1 cellular context compared by ENCODE assay signal in the genomic region with DNA sequence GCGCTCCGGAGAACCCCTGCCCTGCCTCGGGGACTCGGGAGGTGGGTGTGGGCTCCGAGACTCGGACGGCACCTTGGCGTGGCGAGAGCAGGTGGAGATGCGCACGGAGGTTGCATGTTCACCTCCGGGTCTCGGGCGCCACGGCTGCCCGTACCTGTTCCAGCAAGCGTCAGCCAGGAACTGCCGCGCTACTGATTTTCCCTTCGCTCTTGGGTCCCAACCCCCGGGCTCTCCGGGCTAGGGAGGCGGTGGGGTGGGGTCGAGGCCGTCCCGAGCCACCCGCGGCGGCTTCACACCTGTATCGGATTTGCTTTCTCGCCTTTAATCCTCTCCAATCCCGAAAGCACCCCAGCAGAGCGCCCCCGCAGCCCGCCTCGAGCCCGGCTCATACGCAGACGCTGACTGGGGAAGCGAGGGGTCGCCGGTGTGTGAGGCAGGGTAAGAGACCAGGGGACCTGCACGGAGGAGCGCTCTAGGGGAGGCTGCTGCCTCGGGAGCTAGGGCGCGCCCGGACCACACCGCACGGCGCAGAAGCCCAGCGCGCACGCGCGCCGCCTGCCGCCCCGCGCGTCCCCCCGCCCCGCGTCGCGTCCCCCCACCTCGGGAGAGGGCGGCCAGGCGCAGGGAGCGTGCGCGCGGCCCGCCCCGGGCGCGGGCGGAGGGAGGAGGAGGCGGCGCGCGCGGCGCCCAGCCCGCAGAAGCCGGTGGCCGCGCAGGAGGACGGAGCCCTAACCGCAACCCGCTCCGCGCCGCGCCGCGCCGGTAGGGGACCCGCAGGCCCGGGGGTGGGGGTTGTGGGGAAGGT.
A peak's percentile ranks its signal among the peaks of the same experiment; 100 is the strongest.
TF ChIP-seq lines count a peak whose summit lies in the region.

A gene with protein sequence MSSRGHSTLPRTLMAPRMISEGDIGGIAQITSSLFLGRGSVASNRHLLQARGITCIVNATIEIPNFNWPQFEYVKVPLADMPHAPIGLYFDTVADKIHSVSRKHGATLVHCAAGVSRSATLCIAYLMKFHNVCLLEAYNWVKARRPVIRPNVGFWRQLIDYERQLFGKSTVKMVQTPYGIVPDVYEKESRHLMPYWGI (plus strand): TSS at position 695 of the 805 bp plus-strand sequence. CDS start 22,382 bp downstream, outside the sequence.

TF ChIP-seq in HEK293, 187 proteins besides CTCF, POLR2A, EP300 and RAD21 (continued from another document and continues in another):
- TF ChIP-seq ZXDB (tag by site-specific recombination; IDR thresholded peaks at IDR 0.05) (peak; percentile 47; the same call in 1 of the 2 replicates), ZNF548 (tag by site-specific recombination; IDR thresholded peaks at IDR 0.05) (no peak), ZNF530 (tag by site-specific recombination; IDR thresholded peaks at IDR 0.05; ENCODE audit: low read depth) (no peak), ZBTB1 (tag by site-specific recombination; IDR thresholded peaks at IDR 0.05) (no peak), ZNF621 (tag by site-specific recombination; IDR thresholded peaks at IDR 0.05) (no peak), ZNF501 (tag by site-specific recombination; IDR thresholded peaks at IDR 0.05) (0 out of 2 replicates have a peak, but pooled peaks have one; percentile 38), ZNF791 (tag by site-specific recombination; IDR thresholded peaks at IDR 0.05) (no peak), PRDM1 (tag by site-specific recombination; IDR thresholded peaks at IDR 0.05) (no peak), ZFP41 (tag by site-specific recombination; IDR thresholded peaks at IDR 0.05; ENCODE audit: borderline replicate concordance) (no peak), ZNF10 (tag by site-specific recombination; IDR thresholded peaks at IDR 0.05) (no peak), GLIS2 (tag by site-specific recombination; IDR thresholded peaks at IDR 0.05) (peak; percentile 99), ZNF785 (tag by site-specific recombination; IDR thresholded peaks at IDR 0.05) (no peak), SCRT1 (tag by site-specific recombination; IDR thresholded peaks at IDR 0.05; ENCODE audit: borderline replicate concordance) (no peak), ZBTB48 (tag by site-specific recombination; IDR thresholded peaks at IDR 0.05) (peak; percentile 83; the same call in 1 of the 2 replicates), GLI4 (tag by site-specific recombination; IDR thresholded peaks at IDR 0.05) (no peak), ZNF433 (tag by site-specific recombination; IDR thresholded peaks at IDR 0.05; ENCODE audit: low read depth) (no peak), ZNF24 (tag by site-specific recombination; IDR thresholded peaks at IDR 0.05) (no peak)
- TF ChIP-seq, protein P1, sequence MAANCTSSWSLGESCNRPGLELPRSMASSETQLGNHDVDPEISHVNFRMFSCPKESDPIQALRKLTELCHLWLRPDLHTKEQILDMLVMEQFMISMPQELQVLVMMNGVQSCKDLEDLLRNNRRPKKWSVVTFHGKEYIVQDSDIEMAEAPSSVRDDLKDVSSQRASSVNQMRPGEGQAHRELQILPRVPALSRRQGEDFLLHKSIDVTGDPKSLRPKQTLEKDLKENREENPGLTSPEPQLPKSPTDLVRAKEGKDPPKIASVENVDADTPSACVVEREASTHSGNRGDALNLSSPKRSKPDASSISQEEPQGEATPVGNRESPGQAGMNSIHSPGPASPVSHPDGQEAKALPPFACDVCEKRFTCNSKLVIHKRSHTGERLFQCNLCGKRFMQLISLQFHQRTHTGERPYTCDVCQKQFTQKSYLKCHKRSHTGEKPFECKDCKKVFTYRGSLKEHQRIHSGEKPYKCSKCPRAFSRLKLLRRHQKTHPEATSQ (tag by site-specific recombination; IDR thresholded peaks at IDR 0.05), result no peak
- TF ChIP-seq, protein P2, sequence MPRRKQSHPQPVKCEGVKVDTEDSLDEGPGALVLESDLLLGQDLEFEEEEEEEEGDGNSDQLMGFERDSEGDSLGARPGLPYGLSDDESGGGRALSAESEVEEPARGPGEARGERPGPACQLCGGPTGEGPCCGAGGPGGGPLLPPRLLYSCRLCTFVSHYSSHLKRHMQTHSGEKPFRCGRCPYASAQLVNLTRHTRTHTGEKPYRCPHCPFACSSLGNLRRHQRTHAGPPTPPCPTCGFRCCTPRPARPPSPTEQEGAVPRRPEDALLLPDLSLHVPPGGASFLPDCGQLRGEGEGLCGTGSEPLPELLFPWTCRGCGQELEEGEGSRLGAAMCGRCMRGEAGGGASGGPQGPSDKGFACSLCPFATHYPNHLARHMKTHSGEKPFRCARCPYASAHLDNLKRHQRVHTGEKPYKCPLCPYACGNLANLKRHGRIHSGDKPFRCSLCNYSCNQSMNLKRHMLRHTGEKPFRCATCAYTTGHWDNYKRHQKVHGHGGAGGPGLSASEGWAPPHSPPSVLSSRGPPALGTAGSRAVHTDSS (tag by site-specific recombination; IDR thresholded peaks at IDR 0.05), result no peak
- TF ChIP-seq, protein P3, sequence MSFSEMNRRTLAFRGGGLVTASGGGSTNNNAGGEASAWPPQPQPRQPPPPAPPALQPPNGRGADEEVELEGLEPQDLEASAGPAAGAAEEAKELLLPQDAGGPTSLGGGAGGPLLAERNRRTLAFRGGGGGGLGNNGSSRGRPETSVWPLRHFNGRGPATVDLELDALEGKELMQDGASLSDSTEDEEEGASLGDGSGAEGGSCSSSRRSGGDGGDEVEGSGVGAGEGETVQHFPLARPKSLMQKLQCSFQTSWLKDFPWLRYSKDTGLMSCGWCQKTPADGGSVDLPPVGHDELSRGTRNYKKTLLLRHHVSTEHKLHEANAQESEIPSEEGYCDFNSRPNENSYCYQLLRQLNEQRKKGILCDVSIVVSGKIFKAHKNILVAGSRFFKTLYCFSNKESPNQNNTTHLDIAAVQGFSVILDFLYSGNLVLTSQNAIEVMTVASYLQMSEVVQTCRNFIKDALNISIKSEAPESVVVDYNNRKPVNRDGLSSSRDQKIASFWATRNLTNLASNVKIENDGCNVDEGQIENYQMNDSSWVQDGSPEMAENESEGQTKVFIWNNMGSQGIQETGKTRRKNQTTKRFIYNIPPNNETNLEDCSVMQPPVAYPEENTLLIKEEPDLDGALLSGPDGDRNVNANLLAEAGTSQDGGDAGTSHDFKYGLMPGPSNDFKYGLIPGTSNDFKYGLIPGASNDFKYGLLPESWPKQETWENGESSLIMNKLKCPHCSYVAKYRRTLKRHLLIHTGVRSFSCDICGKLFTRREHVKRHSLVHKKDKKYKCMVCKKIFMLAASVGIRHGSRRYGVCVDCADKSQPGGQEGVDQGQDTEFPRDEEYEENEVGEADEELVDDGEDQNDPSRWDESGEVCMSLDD (tag by site-specific recombination; IDR thresholded peaks at IDR 0.05), result no peak
- TF ChIP-seq, protein P4, sequence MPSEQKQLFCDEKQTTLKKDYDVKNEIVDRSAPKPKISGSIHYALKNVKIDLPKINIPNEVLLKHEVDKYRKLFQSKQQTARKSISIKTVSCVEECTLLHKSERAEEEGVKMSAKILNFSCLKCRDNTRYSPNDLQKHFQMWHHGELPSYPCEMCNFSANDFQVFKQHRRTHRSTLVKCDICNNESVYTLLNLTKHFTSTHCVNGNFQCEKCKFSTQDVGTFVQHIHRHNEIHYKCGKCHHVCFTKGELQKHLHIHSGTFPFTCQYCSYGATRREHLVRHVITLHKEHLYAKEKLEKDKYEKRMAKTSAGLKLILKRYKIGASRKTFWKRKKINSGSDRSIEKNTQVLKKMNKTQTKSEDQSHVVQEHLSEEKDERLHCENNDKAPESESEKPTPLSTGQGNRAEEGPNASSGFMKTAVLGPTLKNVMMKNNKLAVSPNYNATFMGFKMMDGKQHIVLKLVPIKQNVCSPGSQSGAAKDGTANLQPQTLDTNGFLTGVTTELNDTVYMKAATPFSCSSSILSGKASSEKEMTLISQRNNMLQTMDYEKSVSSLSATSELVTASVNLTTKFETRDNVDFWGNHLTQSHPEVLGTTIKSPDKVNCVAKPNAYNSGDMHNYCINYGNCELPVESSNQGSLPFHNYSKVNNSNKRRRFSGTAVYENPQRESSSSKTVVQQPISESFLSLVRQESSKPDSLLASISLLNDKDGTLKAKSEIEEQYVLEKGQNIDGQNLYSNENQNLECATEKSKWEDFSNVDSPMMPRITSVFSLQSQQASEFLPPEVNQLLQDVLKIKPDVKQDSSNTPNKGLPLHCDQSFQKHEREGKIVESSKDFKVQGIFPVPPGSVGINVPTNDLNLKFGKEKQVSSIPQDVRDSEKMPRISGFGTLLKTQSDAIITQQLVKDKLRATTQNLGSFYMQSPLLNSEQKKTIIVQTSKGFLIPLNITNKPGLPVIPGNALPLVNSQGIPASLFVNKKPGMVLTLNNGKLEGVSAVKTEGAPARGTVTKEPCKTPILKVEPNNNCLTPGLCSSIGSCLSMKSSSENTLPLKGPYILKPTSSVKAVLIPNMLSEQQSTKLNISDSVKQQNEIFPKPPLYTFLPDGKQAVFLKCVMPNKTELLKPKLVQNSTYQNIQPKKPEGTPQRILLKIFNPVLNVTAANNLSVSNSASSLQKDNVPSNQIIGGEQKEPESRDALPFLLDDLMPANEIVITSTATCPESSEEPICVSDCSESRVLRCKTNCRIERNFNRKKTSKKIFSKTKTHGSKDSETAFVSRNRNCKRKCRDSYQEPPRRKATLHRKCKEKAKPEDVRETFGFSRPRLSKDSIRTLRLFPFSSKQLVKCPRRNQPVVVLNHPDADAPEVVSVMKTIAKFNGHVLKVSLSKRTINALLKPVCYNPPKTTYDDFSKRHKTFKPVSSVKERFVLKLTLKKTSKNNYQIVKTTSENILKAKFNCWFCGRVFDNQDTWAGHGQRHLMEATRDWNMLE (tag by site-specific recombination; conservative IDR thresholded peaks at IDR 0.05; ENCODE audit: low read depth), result no peak
- TF ChIP-seq, protein P5, sequence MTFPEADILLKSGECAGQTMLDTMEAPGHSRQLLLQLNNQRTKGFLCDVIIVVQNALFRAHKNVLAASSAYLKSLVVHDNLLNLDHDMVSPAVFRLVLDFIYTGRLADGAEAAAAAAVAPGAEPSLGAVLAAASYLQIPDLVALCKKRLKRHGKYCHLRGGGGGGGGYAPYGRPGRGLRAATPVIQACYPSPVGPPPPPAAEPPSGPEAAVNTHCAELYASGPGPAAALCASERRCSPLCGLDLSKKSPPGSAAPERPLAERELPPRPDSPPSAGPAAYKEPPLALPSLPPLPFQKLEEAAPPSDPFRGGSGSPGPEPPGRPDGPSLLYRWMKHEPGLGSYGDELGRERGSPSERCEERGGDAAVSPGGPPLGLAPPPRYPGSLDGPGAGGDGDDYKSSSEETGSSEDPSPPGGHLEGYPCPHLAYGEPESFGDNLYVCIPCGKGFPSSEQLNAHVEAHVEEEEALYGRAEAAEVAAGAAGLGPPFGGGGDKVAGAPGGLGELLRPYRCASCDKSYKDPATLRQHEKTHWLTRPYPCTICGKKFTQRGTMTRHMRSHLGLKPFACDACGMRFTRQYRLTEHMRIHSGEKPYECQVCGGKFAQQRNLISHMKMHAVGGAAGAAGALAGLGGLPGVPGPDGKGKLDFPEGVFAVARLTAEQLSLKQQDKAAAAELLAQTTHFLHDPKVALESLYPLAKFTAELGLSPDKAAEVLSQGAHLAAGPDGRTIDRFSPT (tag by site-specific recombination; IDR thresholded peaks at IDR 0.05), result no peak
- TF ChIP-seq, protein P6, sequence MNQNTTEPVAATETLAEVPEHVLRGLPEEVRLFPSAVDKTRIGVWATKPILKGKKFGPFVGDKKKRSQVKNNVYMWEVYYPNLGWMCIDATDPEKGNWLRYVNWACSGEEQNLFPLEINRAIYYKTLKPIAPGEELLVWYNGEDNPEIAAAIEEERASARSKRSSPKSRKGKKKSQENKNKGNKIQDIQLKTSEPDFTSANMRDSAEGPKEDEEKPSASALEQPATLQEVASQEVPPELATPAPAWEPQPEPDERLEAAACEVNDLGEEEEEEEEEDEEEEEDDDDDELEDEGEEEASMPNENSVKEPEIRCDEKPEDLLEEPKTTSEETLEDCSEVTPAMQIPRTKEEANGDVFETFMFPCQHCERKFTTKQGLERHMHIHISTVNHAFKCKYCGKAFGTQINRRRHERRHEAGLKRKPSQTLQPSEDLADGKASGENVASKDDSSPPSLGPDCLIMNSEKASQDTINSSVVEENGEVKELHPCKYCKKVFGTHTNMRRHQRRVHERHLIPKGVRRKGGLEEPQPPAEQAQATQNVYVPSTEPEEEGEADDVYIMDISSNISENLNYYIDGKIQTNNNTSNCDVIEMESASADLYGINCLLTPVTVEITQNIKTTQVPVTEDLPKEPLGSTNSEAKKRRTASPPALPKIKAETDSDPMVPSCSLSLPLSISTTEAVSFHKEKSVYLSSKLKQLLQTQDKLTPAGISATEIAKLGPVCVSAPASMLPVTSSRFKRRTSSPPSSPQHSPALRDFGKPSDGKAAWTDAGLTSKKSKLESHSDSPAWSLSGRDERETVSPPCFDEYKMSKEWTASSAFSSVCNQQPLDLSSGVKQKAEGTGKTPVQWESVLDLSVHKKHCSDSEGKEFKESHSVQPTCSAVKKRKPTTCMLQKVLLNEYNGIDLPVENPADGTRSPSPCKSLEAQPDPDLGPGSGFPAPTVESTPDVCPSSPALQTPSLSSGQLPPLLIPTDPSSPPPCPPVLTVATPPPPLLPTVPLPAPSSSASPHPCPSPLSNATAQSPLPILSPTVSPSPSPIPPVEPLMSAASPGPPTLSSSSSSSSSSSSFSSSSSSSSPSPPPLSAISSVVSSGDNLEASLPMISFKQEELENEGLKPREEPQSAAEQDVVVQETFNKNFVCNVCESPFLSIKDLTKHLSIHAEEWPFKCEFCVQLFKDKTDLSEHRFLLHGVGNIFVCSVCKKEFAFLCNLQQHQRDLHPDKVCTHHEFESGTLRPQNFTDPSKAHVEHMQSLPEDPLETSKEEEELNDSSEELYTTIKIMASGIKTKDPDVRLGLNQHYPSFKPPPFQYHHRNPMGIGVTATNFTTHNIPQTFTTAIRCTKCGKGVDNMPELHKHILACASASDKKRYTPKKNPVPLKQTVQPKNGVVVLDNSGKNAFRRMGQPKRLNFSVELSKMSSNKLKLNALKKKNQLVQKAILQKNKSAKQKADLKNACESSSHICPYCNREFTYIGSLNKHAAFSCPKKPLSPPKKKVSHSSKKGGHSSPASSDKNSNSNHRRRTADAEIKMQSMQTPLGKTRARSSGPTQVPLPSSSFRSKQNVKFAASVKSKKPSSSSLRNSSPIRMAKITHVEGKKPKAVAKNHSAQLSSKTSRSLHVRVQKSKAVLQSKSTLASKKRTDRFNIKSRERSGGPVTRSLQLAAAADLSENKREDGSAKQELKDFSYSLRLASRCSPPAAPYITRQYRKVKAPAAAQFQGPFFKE (tag by site-specific recombination; IDR thresholded peaks at IDR 0.05; ENCODE audit: borderline replicate concordance), result 0 out of 2 replicates have a peak, but pooled peaks have one; percentile 42
- TF ChIP-seq, protein P7, sequence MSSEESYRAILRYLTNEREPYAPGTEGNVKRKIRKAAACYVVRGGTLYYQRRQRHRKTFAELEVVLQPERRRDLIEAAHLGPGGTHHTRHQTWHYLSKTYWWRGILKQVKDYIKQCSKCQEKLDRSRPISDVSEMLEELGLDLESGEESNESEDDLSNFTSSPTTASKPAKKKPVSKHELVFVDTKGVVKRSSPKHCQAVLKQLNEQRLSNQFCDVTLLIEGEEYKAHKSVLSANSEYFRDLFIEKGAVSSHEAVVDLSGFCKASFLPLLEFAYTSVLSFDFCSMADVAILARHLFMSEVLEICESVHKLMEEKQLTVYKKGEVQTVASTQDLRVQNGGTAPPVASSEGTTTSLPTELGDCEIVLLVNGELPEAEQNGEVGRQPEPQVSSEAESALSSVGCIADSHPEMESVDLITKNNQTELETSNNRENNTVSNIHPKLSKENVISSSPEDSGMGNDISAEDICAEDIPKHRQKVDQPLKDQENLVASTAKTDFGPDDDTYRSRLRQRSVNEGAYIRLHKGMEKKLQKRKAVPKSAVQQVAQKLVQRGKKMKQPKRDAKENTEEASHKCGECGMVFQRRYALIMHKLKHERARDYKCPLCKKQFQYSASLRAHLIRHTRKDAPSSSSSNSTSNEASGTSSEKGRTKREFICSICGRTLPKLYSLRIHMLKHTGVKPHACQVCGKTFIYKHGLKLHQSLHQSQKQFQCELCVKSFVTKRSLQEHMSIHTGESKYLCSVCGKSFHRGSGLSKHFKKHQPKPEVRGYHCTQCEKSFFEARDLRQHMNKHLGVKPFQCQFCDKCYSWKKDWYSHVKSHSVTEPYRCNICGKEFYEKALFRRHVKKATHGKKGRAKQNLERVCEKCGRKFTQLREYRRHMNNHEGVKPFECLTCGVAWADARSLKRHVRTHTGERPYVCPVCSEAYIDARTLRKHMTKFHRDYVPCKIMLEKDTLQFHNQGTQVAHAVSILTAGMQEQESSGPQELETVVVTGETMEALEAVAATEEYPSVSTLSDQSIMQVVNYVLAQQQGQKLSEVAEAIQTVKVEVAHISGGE (tag by site-specific recombination; conservative IDR thresholded peaks at IDR 0.05; ENCODE audit: low read depth), result 0 out of 2 replicates have a peak, but pooled peaks have one; percentile 34
